Comparison of ENCODE assay signal across 1 cellular context in genomic region chr6:134875367-134875766, GRCh38.
TF ChIP-seq lines count a peak whose summit lies in the region.

No MANE protein-coding gene starts in this region.

TF ChIP-seq in K562, 482 proteins besides CTCF, POLR2A, EP300 and RAD21 (continued from another document and continues in another):
- no peak for TF ChIP-seq ETV6 (IDR thresholded peaks at IDR 0.05; ENCODE audit: borderline replicate concordance in 1 of 2, low read depth in 2 of 2, low read length in 1 of 2)
- no peak for TF ChIP-seq ETV6 (CRISPR knock-in tag; IDR thresholded peaks at IDR 0.05; ENCODE audit: borderline replicate concordance)
- TF ChIP-seq DACH1 (IDR thresholded peaks at IDR 0.05; ENCODE audit: partially characterized antibody), result no peak
- no peak for TF ChIP-seq LCOR (CRISPR knock-in tag; IDR thresholded peaks at IDR 0.05)
- no peak for TF ChIP-seq ZNF444 (CRISPR knock-in tag; IDR thresholded peaks at IDR 0.05)
- TF ChIP-seq KAT2B (IDR thresholded peaks at IDR 0.05; ENCODE audit: low read depth, low read length), result no peak
- TF ChIP-seq ZFPM2 (CRISPR knock-in tag; IDR thresholded peaks at IDR 0.05), result no peak
- no peak for TF ChIP-seq BRCA1 (IDR thresholded peaks at IDR 0.05)
- no peak for TF ChIP-seq BRCA1 (CRISPR knock-in tag; IDR thresholded peaks at IDR 0.05)
- TF ChIP-seq POLR2G (IDR thresholded peaks at IDR 0.05; ENCODE audit: low read depth, low read length), result no peak
- peak; percentile 69 for TF ChIP-seq MAFK (IDR thresholded peaks at IDR 0.05; ENCODE audit: low read length)
- no peak for TF ChIP-seq HMG20A (CRISPR knock-in tag; conservative IDR thresholded peaks at IDR 0.05)
- no peak for TF ChIP-seq CTBP1 (IDR thresholded peaks at IDR 0.05; ENCODE audit: borderline replicate concordance)
- no peak for TF ChIP-seq CEBPG (CRISPR knock-in tag; IDR thresholded peaks at IDR 0.05)
- no peak for TF ChIP-seq CEBPG (tag; conservative IDR thresholded peaks at IDR 0.05 in 1 of 2, IDR thresholded peaks at IDR 0.05 in 1 of 2)
- no peak for TF ChIP-seq FOS (IDR thresholded peaks at IDR 0.05; ENCODE audit: extremely low read depth, insufficient read length)
- TF ChIP-seq FOXK1 (CRISPR knock-in tag; IDR thresholded peaks at IDR 0.05; ENCODE audit: borderline replicate concordance), result no peak
- peak; percentile 86 for TF ChIP-seq NFE2L1 (tag; IDR thresholded peaks at IDR 0.05; ENCODE audit: borderline replicate concordance, low read depth)
- TF ChIP-seq MED1 (CRISPR knock-in tag; IDR thresholded peaks at IDR 0.05; ENCODE audit: borderline replicate concordance), result no peak
- no peak for TF ChIP-seq POLR2AphosphoS5 (IDR thresholded peaks at IDR 0.05; ENCODE audit: control insufficient read depth, insufficient read depth, low read depth, low read length)
- no peak for TF ChIP-seq E2F6 (IDR thresholded peaks at IDR 0.05; ENCODE audit: borderline replicate concordance in 1 of 2, extremely low read depth in 1 of 2, insufficient read depth in 1 of 2, insufficient read length in 1 of 2, low read depth in 1 of 2, low read length in 1 of 2, poor library complexity in 1 of 2, severe bottlenecking in 1 of 2)
- no peak for TF ChIP-seq ZKSCAN8 (CRISPR knock-in tag; IDR thresholded peaks at IDR 0.05)
- TF ChIP-seq NUFIP1 (IDR thresholded peaks at IDR 0.05; ENCODE audit: partially characterized antibody), result no peak
- TF ChIP-seq BCOR (IDR thresholded peaks at IDR 0.05), result no peak
- TF ChIP-seq SP1 (CRISPR knock-in tag; IDR thresholded peaks at IDR 0.05), result no peak
- TF ChIP-seq MTA3 (IDR thresholded peaks at IDR 0.05; ENCODE audit: borderline replicate concordance), result no peak
- TF ChIP-seq NEUROD1 (IDR thresholded peaks at IDR 0.05; ENCODE audit: borderline replicate concordance, low read depth, low read length, partially characterized antibody), result no peak
- TF ChIP-seq SMAD2 (IDR thresholded peaks at IDR 0.05; ENCODE audit: low read depth, low read length), result no peak
- no peak for TF ChIP-seq PHF20 (IDR thresholded peaks at IDR 0.05; ENCODE audit: partially characterized antibody)
- TF ChIP-seq ZNF121 (CRISPR knock-in tag; conservative IDR thresholded peaks at IDR 0.05), result no peak
- TF ChIP-seq CCNT2 (IDR thresholded peaks at IDR 0.05; ENCODE audit: borderline replicate concordance, extremely low read depth, insufficient read length, low read depth, low read length), result no peak
- 0 out of 2 replicates have a peak, but pooled peaks have one; percentile 13 for TF ChIP-seq SOX6 (IDR thresholded peaks at IDR 0.05)
- no peak for TF ChIP-seq ZNF263 (CRISPR knock-in tag; IDR thresholded peaks at IDR 0.05; ENCODE audit: borderline replicate concordance)
- TF ChIP-seq ZNF77 (CRISPR knock-in tag; IDR thresholded peaks at IDR 0.05), result no peak
- no peak for TF ChIP-seq ZZZ3 (IDR thresholded peaks at IDR 0.05)
- no peak for TF ChIP-seq RBM22 (IDR thresholded peaks at IDR 0.05; ENCODE audit: low read depth, low read length, poor library complexity, severe bottlenecking)
- TF ChIP-seq MXD1 (CRISPR knock-in tag; IDR thresholded peaks at IDR 0.05; ENCODE audit: borderline replicate concordance, poor library complexity, severe bottlenecking), result no peak
- no peak for TF ChIP-seq ZNF518B (CRISPR knock-in tag; IDR thresholded peaks at IDR 0.05)
- TF ChIP-seq ZNF140 (CRISPR knock-in tag; IDR thresholded peaks at IDR 0.05), result no peak
- TF ChIP-seq, protein P1, sequence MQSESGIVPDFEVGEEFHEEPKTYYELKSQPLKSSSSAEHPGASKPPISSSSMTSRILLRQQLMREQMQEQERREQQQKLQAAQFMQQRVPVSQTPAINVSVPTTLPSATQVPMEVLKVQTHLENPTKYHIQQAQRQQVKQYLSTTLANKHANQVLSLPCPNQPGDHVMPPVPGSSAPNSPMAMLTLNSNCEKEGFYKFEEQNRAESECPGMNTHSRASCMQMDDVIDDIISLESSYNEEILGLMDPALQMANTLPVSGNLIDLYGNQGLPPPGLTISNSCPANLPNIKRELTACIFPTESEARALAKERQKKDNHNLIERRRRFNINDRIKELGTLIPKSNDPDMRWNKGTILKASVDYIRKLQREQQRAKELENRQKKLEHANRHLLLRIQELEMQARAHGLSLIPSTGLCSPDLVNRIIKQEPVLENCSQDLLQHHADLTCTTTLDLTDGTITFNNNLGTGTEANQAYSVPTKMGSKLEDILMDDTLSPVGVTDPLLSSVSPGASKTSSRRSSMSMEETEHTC (IDR thresholded peaks at IDR 0.05), result no peak
- peak; percentile 88 for TF ChIP-seq NFE2 (IDR thresholded peaks at IDR 0.05; ENCODE audit: low read depth)
- TF ChIP-seq FOXJ3 (CRISPR knock-in tag; IDR thresholded peaks at IDR 0.05), result no peak
- no peak for TF ChIP-seq ATF7 (IDR thresholded peaks at IDR 0.05)
- no peak for TF ChIP-seq NCOA2 (IDR thresholded peaks at IDR 0.05; ENCODE audit: partially characterized antibody in 2 of 2)
- no peak for TF ChIP-seq FOXJ2 (tag; IDR thresholded peaks at IDR 0.05)
- TF ChIP-seq C11orf30 (IDR thresholded peaks at IDR 0.05; ENCODE audit: low read depth), result peak; percentile 88
- no peak for TF ChIP-seq ZNF717 (CRISPR knock-in tag; IDR thresholded peaks at IDR 0.05)
- TF ChIP-seq KDM1A (IDR thresholded peaks at IDR 0.05), result no peak
- TF ChIP-seq CHD7 (IDR thresholded peaks at IDR 0.05; ENCODE audit: low read depth, low read length), result no peak
- TF ChIP-seq RBM39 (optimal IDR thresholded peaks at IDR 0.05; ENCODE audit: low read depth, low read length), result no peak
- TF ChIP-seq TOE1 (IDR thresholded peaks at IDR 0.05; ENCODE audit: borderline replicate concordance), result no peak
- TF ChIP-seq TOE1 (CRISPR knock-in tag; IDR thresholded peaks at IDR 0.05; ENCODE audit: borderline replicate concordance, low read depth), result no peak
- TF ChIP-seq, protein P2, sequence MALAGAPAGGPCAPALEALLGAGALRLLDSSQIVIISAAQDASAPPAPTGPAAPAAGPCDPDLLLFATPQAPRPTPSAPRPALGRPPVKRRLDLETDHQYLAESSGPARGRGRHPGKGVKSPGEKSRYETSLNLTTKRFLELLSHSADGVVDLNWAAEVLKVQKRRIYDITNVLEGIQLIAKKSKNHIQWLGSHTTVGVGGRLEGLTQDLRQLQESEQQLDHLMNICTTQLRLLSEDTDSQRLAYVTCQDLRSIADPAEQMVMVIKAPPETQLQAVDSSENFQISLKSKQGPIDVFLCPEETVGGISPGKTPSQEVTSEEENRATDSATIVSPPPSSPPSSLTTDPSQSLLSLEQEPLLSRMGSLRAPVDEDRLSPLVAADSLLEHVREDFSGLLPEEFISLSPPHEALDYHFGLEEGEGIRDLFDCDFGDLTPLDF (CRISPR knock-in tag; IDR thresholded peaks at IDR 0.05), result no peak
- peak; percentile 94 for TF ChIP-seq MAFG (tag; conservative IDR thresholded peaks at IDR 0.05)
- TF ChIP-seq ZBTB7A (IDR thresholded peaks at IDR 0.05; ENCODE audit: borderline replicate concordance, control insufficient read depth, low read depth, low read length), result no peak
- TF ChIP-seq NFXL1 (CRISPR knock-in tag; IDR thresholded peaks at IDR 0.05), result no peak
- TF ChIP-seq ZNF589 (CRISPR knock-in tag; IDR thresholded peaks at IDR 0.05; ENCODE audit: low read depth), result no peak
- TF ChIP-seq MBD2 (IDR thresholded peaks at IDR 0.05; ENCODE audit: borderline replicate concordance, low read depth), result no peak
- no peak for TF ChIP-seq ZNF24 (IDR thresholded peaks at IDR 0.05)
